ENCODE assay signal across 24 cellular contexts in the genomic region with DNA sequence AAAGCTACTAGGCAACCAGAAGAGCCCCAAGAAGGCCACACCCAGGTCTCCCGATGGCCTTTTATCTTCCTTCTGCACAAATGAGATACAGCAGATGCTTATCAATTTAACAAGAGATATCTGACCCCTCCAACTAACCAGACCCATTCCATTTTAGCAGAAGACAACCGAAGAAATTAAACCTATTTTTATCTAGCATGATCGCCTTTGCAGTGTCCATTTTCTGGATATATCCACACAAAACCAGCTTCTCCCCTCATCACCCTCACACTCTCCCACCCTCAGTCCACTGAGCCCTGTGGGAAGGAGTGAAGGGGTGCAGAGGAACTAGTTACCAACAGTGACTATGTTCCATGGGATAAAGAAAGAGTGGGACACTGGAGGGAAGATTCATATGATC.
"Had no signal": no experiment of that assay in that cellular context is flagged by ENCODE, and none has a peak within 500 bp of the region (broad histone marks: within the 10 kb centered on the region; RNA-seq: fewer than 3 reads in every experiment).

No MANE protein-coding gene starts in this region.

- DNase-seq: Karpas-422, KG1, MG63, NCI-H1092, NCI-H1105 treated with DMSO at 0.1 percent for 48 hours, NCI-H1417 treated with DMSO at 0.1 percent for 48 hours, NCI-H146, NCI-H187, NCI-H2029, NCI-H2081 treated with DMSO at 0.1 percent for 48 hours, NCI-H2171, NCI-H226, NCI-H446, NCI-H510A, NCI-H524 treated with DMSO at 0.1 percent for 48 hours, NCI-H69, PC-3, SHP77, SK-N-SH, SW 1271 had no signal

- H3K36me3 ChIP-seq: MG63 had no signal

- ATAC-seq: Panc1, PC-3 had no signal

- H3K4me2 ChIP-seq: SK-N-SH had no signal

- H3K27me3 ChIP-seq: MG63 had no signal

- H3K27ac ChIP-seq: HL-60, RWPE1 had no signal

- H3K9ac ChIP-seq: SK-N-SH had no signal

- H3K9me3 ChIP-seq: MG63, SK-N-SH had no signal

- H3K4me3 ChIP-seq: MG63 had no signal

- FAIRE-seq: HTR-8/SVneo had no signal
